8 cellular contexts compared by ENCODE assay signal in the genomic region with DNA sequence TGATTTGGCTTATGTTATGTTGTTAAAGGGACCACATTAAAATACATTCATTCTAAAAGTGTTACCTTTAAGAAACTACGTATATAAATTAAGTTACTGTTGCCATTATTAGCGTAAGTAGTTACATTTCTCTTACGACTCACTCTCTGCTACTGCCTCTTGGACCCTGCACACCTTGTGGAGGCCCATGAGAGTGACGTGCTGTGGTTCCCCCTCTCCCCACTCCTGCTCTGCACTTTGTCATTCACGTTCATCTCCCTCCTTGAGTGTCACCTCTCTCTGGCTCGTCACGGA. TPM values are rescaled to one million over a fixed set of nuclear protein-coding genes. Genes with fewer than 3 reads are reported as not detected.
DNase-seq lines count a peak whose midpoint lies in the region; ATAC-seq and TF ChIP-seq lines count a peak whose summit lies in the region.

No MANE protein-coding gene starts in this region.

- H3K4me3 ChIP-seq in PC-3 (ENCODE audit: low read length) (peak overlapping the region; percentile 81), esophagus squamous epithelium (peak overlapping the region; percentile 63 to 86 (median 70))

- no peak for TF ChIP-seq CTCF in PC-3 (conservative IDR thresholded peaks at IDR 0.05; ENCODE audit: low read depth, low read length)
- TF ChIP-seq CTCF in esophagus squamous epithelium (IDR thresholded peaks at IDR 0.05), result no peak

- no peak for TF ChIP-seq POLR2A in esophagus squamous epithelium (IDR thresholded peaks at IDR 0.05)

- no peaks in the 10 kb centered on the region for H3K36me3 ChIP-seq in PC-3 (ENCODE audit: low read depth, low read length)
- no peaks in the 10 kb centered on the region for H3K36me3 ChIP-seq in esophagus squamous epithelium

- POLR2A ChIA-PET in PC-3 (lab: Charles Lee; ENCODE audit: unreplicated experiment), result no interaction called here

- peak; percentile 18 for ATAC-seq in GM18907 (IDR thresholded peaks at IDR 0.05; ENCODE audit: unreplicated experiment)
- no peak for ATAC-seq in PC-3
- ATAC-seq in sciatic nerve, result peak; percentile 1
- ATAC-seq in HG03135 (IDR thresholded peaks at IDR 0.05; ENCODE audit: unreplicated experiment), result no peak

- intact Hi-C loops in PC-3 (cut with micrococcal nuclease) (loop anchor here (1.0 to 5.0 kb wide), 2 partner anchors 130 to 152 kb away; no protein-coding TSS in a partner anchor), esophagus squamous epithelium (cut with DNase I) (loop anchor here (2.0 kb wide), 1 partner anchor 147 kb away; no protein-coding TSS in a partner anchor), sciatic nerve (cut with DNase I) (loop anchor here (5.0 kb wide), 1 partner anchor 150 kb away; no protein-coding TSS in a partner anchor)

- H4K20me1 ChIP-seq in PC-3 (ENCODE audit: low read length), result no peaks in the 10 kb centered on the region

- no peaks in the 10 kb centered on the region for H3K79me2 ChIP-seq in PC-3 (ENCODE audit: low read length)

- H3K27me3 ChIP-seq in PC-3 (ENCODE audit: low read length) (peaks cover 5% of the 10 kb centered on the region; the same call in 1 of the 2 replicates), esophagus squamous epithelium (peaks cover 0 to 23% (median 0%) of the 10 kb centered on the region in 4 donors)

- WGBS in esophagus squamous epithelium, 2 donors, result 5 to 7% methylated on average over 5 to 7 of the region's 7 CpGs

- no peak for DNase-seq in PC-3
- no peak for DNase-seq in esophagus squamous epithelium (lab: John Stamatoyannopoulos, UW)
- DNase-seq in sciatic nerve (ENCODE audit: low spot score), result no peak
- DNase-seq in activated gamma-delta T cell treated with Interleukin-2 at 50 U/mL for 16 hours, result no peak
- no peak for DNase-seq in SHP77 treated with DMSO at 0.1 percent for 48 hours (lab: John Stamatoyannopoulos, UW)
- DNase-seq in mucosa of gallbladder (ENCODE audit: low spot score), result no peak

- no peaks in the 10 kb centered on the region for H3F3A ChIP-seq in PC-3 (ENCODE audit: low read length, unreplicated experiment)

- H3K9me2 ChIP-seq in PC-3 (replicated peaks; ENCODE audit: low read length), result no peaks in the 10 kb centered on the region

- CTCF ChIA-PET in PC-3 (lab: Charles Lee), result interaction anchor here (0.5 to 1.0 kb wide), 6 partner anchors 10 to 157 kb away, joined by 3 to 10 read pairs (median 4); no protein-coding TSS in a partner anchor

- H2AFZ ChIP-seq in PC-3 (ENCODE audit: low read length), result peak overlapping the region; percentile 95

- peaks cover 12% of the 10 kb centered on the region for H3K4me1 ChIP-seq in PC-3 (ENCODE audit: insufficient read depth, low read length)
- peaks cover 12 to 59% (median 17%) of the 10 kb centered on the region in 3 donors for H3K4me1 ChIP-seq in esophagus squamous epithelium

- no peak overlapping the region for H3K9ac ChIP-seq in PC-3 (ENCODE audit: low read length)

- H3K27ac ChIP-seq in PC-3 (ENCODE audit: low read length) (no peak overlapping the region), esophagus squamous epithelium (peak overlapping the region; percentile 69 to 93 (median 83))

- BruUV-seq in PC-3 (replicated peaks; lab: Mats Ljungman, UMichigan), result no TSS peak

- H3K9me3 ChIP-seq in PC-3 (ENCODE audit: low read length), result no peaks in the 10 kb centered on the region
- H3K9me3 ChIP-seq in esophagus squamous epithelium, result no peaks in the 10 kb centered on the region

- peak overlapping the region; percentile 83 for H3K4me2 ChIP-seq in PC-3 (ENCODE audit: low read length)

RNA-seq across cellular contexts. Expression of a gene that starts 0.8 kb away (rescaled TPM):
- total RNA-seq in PC-3 (2014; rRNA removed), result 2.5 and 3.9 TPM in 2 replicates
- total RNA-seq in esophagus squamous epithelium, result 10 to 100 TPM in 2 of 4 donors, 1 to 10 TPM in 2; 1.7 to 13.7 (median 7.0) TPM
- 18.9 TPM for total RNA-seq in sciatic nerve
- total RNA-seq in mucosa of gallbladder, result 20.4 TPM

RNA-seq across cellular contexts. Expression of a gene that starts 13.6 kb away (rescaled TPM):
- total RNA-seq in PC-3 (2014; rRNA removed) (94.4 and 97.9 TPM in 2 replicates), esophagus squamous epithelium (10 to 100 TPM; 20.5 to 61.0 (median 42.7) TPM), sciatic nerve (35.6 TPM), mucosa of gallbladder (24.7 TPM)

Comparison
In these comparisons a context has a peak if more than half of its experiments do, and no peak if none do; other contexts are left out.
1. ATAC-seq: peak in GM18907 (single experiment) and sciatic nerve (single experiment); none in PC-3 (single experiment) and HG03135 (single experiment).